Comparison of ENCODE assay signal across 10 cellular contexts in the genomic region with DNA sequence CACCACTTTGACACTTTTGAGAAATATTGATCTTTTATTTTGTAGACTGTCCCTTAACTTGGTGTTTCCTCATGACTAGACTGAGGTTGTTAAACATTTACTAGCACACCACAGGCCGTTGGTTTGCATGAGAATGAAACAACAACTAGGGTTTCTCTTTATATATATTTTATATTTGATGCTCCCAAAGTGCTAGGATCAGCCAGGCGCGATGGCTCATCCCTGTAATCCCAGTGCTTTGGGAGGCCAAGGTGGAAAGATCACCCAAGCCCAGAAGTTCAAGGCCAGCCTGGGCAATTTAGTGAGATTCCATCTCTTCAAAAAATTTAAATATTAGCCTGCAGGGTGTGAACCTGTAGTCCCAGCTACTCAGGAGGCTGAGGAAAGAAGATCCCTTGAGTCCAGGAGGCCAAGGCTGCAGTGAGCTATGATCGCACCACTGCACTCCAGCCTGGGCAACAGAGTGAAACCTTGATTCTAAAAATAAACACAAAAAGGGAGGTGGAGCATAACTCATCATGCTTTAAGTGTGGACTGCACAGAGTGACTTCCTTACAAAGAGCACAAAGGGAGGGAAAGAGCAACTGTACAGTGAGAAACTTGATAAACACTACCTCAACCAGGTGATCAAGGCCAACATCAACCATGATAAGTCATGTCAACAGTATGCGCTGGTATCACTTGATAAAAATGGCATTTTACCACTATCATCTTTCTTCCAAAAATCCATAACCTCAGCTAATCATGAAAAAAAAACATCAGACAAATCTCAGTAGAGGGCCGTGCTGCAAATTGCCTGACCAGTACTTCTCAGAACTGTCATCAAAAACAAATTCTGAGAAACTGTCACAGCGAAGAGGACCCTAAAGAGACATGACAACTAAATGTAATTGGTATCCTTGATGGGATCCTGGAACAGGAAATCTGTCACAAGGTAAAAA.
DNase-seq lines count a peak whose midpoint lies in the region; ATAC-seq and TF ChIP-seq lines count a peak whose summit lies in the region.
"Had no signal": no experiment of that assay in that cellular context is flagged by ENCODE, and none has a peak within 500 bp of the region (broad histone marks: within the 10 kb centered on the region; RNA-seq: fewer than 3 reads in every experiment).

No MANE protein-coding gene starts in this region.

- H3K4me1 Mint-ChIP-seq in mesothelial cell of epicardium, result peaks cover 40% of the 10 kb centered on the region

- H3K4me3 Mint-ChIP-seq in mesothelial cell of epicardium, result no peak overlapping the region

- H3K27ac Mint-ChIP-seq in mesothelial cell of epicardium, result peak overlapping the region; percentile 37

- peak; percentile 87 for ATAC-seq in GM18861 (IDR thresholded peaks at IDR 0.05; ENCODE audit: unreplicated experiment)
- peak; percentile 69 for ATAC-seq in GM21737 (IDR thresholded peaks at IDR 0.05; ENCODE audit: unreplicated experiment)
- peak; percentile 83 for ATAC-seq in HG03442 (IDR thresholded peaks at IDR 0.05; ENCODE audit: unreplicated experiment)

- no peaks in the 10 kb centered on the region for H3K27me3 Mint-ChIP-seq in mesothelial cell of epicardium (ENCODE audit: low read depth)

- no peaks in the 10 kb centered on the region for H3K9me3 Mint-ChIP-seq in mesothelial cell of epicardium

- H3K36me3 Mint-ChIP-seq in mesothelial cell of epicardium, result no peaks in the 10 kb centered on the region

- no peak for DNase-seq in mesothelial cell of epicardium (ENCODE audit: low spot score in 2 of 2, unreplicated experiment in 2 of 2)
- no peak for DNase-seq in NCI-H1417 (lab: John Stamatoyannopoulos, UW)
- DNase-seq in cerebellar cortex (ENCODE audit: low spot score), result no peak
- no peak for DNase-seq in NCI-H1105 (lab: John Stamatoyannopoulos, UW)
- no peak for DNase-seq in COLO668 (lab: John Stamatoyannopoulos, UW; ENCODE audit: unreplicated experiment)
- DNase-seq: DMS53, islet precursor cell had no signal

- TF ChIP-seq CTCF in mesothelial cell of epicardium (IDR thresholded peaks at IDR 0.05; ENCODE audit: unreplicated experiment), result no peak
